In genomic region chr7:73668103-73668937, GRCh38 we compare ENCODE assay signal across 9 cellular contexts. TPM values are rescaled to one million over a fixed set of nuclear protein-coding genes. Genes with fewer than 3 reads are reported as not detected.
DNase-seq lines count a peak whose midpoint lies in the region; ATAC-seq, FAIRE-seq and TF ChIP-seq lines count a peak whose summit lies in the region.
"Had no signal": no experiment of that assay in that cellular context is flagged by ENCODE, and none has a peak within 500 bp of the region (broad histone marks: within the 10 kb centered on the region; RNA-seq: fewer than 3 reads in every experiment).

No MANE protein-coding gene starts in this region.

- H3K79me2 ChIP-seq in GM12878 (ENCODE audit: control insufficient read depth, insufficient read depth, low read length): no peaks in the 10 kb centered on the region

- TF ChIP-seq POLR2A in GM12878 (IDR thresholded peaks at IDR 0.05; ENCODE audit: low read depth, low read length) (no peak), vagina (IDR thresholded peaks at IDR 0.05) (no peak)

- peaks cover 31% of the 10 kb centered on the region for H3K27me3 Mint-ChIP-seq in activated T-cell treated with anti-CD3 and anti-CD28 coated beads, Interleukin-2, amount 50 U/mL, for 4 hours (ENCODE audit: low read depth)

- H3K27ac ChIP-seq in HUES6 (ENCODE audit: low read depth, low read length): no peak overlapping the region
- no peak overlapping the region for H3K27ac ChIP-seq in GM12878 (ENCODE audit: control insufficient read depth, insufficient read depth)
- H3K27ac ChIP-seq in lung (ENCODE audit: low read depth in 1 of 2, low read length in 1 of 2): no peak overlapping the region
- no peak overlapping the region for H3K27ac ChIP-seq in vagina

- H3K4me3 ChIP-seq in HUES6 (ENCODE audit: low read depth, low read length) (peak overlapping the region; percentile 56), GM12878 (peak overlapping the region; percentile 24; the same call in 1 of the 2 replicates), lung (peak overlapping the region; percentile 64), vagina (peak overlapping the region; percentile 58 to 97)

- peak overlapping the region; percentile 71; the same call in 1 of the 2 replicates for H3K4me2 ChIP-seq in GM12878 (ENCODE audit: control insufficient read depth, insufficient read depth)

- TF ChIP-seq CTCF in GM12878 (IDR thresholded peaks at IDR 0.05 in 2 of 3, conservative IDR thresholded peaks at IDR 0.05 in 1 of 3; ENCODE audit: control insufficient read depth in 2 of 3, extremely low read depth in 1 of 3, insufficient read depth in 1 of 3, low read depth in 3 of 3, low read length in 3 of 3) (0 out of 6 replicates have a peak, but pooled peaks of 1 of the 3 experiments have one; percentile 1), lung (IDR thresholded peaks at IDR 0.05; ENCODE audit: control extremely low read depth, extremely low read depth) (no peak), vagina (IDR thresholded peaks at IDR 0.05) (no peak)

- H2AFZ ChIP-seq in GM12878 (ENCODE audit: control insufficient read depth, low read depth, low read length): peak overlapping the region; percentile 47

- H4K20me1 ChIP-seq in GM12878 (ENCODE audit: control insufficient read depth, insufficient read depth): no peaks in the 10 kb centered on the region

- intact Hi-C loops in GM12878 (cut with micrococcal nuclease; ENCODE audit: unreplicated experiment) (loop anchor here (5.0 kb wide), 3 partner anchors 41 to 59 kb away; no protein-coding TSS in a partner anchor), vagina (cut with DNase I) (loop anchor here (10.0 kb wide), 1 partner anchor 64 kb away; no protein-coding TSS in a partner anchor)

- no peak for TF ChIP-seq RAD21 in GM12878 (IDR thresholded peaks at IDR 0.05; ENCODE audit: insufficient read depth, low read depth, low read length)

- no peaks in the 10 kb centered on the region for H3K9me3 Mint-ChIP-seq in activated T-cell treated with anti-CD3 and anti-CD28 coated beads, Interleukin-2, amount 50 U/mL, for 4 hours

- H3K9me3 ChIP-seq in HUES6 (ENCODE audit: control insufficient read depth, insufficient read depth, low read depth, low read length): no peaks in the 10 kb centered on the region
- H3K9me3 ChIP-seq in GM12878 (replicated peaks; ENCODE audit: control insufficient read depth, insufficient read depth, low read length): no peaks in the 10 kb centered on the region
- peaks cover 0 to 5% of the 10 kb centered on the region in 2 donors for H3K9me3 ChIP-seq in lung (ENCODE audit: control insufficient read depth in 2 of 2, insufficient read depth in 1 of 2, low read length in 1 of 2)
- no peaks in the 10 kb centered on the region for H3K9me3 ChIP-seq in vagina

- H3K4me3 Mint-ChIP-seq in activated T-cell treated with anti-CD3 and anti-CD28 coated beads, Interleukin-2, amount 50 U/mL, for 4 hours: peak overlapping the region; percentile 64

- SMC1A ChIA-PET in GM12878 (lab: Charles Lee; ENCODE audit: uncharacterized antibody, unreplicated experiment): no interaction called here

- H3K36me3 ChIP-seq in HUES6 (ENCODE audit: control insufficient read depth, insufficient read depth, low read length) (no peaks in the 10 kb centered on the region), GM12878 (ENCODE audit: control insufficient read depth in 2 of 2, insufficient read depth in 2 of 2, low read length in 1 of 2) (no peaks in the 10 kb centered on the region), lung (ENCODE audit: control insufficient read depth in 2 of 2, insufficient read depth in 2 of 2, low read length in 2 of 2) (no peaks in the 10 kb centered on the region), vagina (no peaks in the 10 kb centered on the region)

- H3K27me3 ChIP-seq in HUES6 (ENCODE audit: control insufficient read depth, insufficient read depth, low read length) (peaks cover 5% of the 10 kb centered on the region; the same call in 1 of the 2 replicates), GM12878 (replicated peaks in 1 of 2; ENCODE audit: control insufficient read depth in 2 of 2, insufficient read depth in 2 of 2, low read length in 1 of 2) (peaks cover 0 to 6% of the 10 kb centered on the region in 2 experiments; a peak in 3 of 4 replicates), lung (ENCODE audit: control insufficient read depth, insufficient read depth) (no peaks in the 10 kb centered on the region), vagina (no peaks in the 10 kb centered on the region)

- CTCF ChIA-PET in GM12878 (lab: Yijun Ruan, JAX): interaction anchor here (1.1 to 1.9 kb wide), 3 partner anchors 42 to 61 kb away, joined by 3 to 12 read pairs (median 5); no protein-coding TSS in a partner anchor

- DNase-seq in activated T-cell treated with anti-CD3 and anti-CD28 coated beads, Interleukin-2, amount 50 U/mL, for 4 hours: no peak
- DNase-seq in activated T-cell treated with anti-CD3 and anti-CD28 coated beads, Interleukin-2, amount 50 U/mL, for 48 hours: no peak
- DNase-seq in GM12878 (ENCODE audit: low read depth, low spot score) (no peak), lung (ENCODE audit: low spot score) (no peak), vagina (ENCODE audit: extremely low spot score in 2 of 2) (no peak), OCI-M1 (lab: John Stamatoyannopoulos, UW) (no peak)
- DNase-seq in activated CD4-positive, alpha-beta T cell treated with anti-CD3 and anti-CD28 coated beads, Interleukin-2, amount 50 U/mL, for 4 hours: no peak

- no peaks in the 10 kb centered on the region for H3K36me3 Mint-ChIP-seq in activated T-cell treated with anti-CD3 and anti-CD28 coated beads, Interleukin-2, amount 50 U/mL, for 4 hours (ENCODE audit: insufficient read depth)

- RAD21 ChIA-PET in GM12878 (lab: Charles Lee; ENCODE audit: unreplicated experiment): interaction anchor here (1.7 kb wide), 1 partner anchor 61 kb away, joined by 6 read pairs; no protein-coding TSS in a partner anchor

- peaks cover 26% of the 10 kb centered on the region; the same call in 1 of the 2 replicates for H3K4me1 ChIP-seq in HUES6 (ENCODE audit: control insufficient read depth, insufficient read depth, low read length)
- H3K4me1 ChIP-seq in GM12878 (ENCODE audit: control insufficient read depth, insufficient read depth, low read length): no peaks in the 10 kb centered on the region
- H3K4me1 ChIP-seq in lung (ENCODE audit: control insufficient read depth in 2 of 2, insufficient read depth in 2 of 2, low read length in 2 of 2): peaks cover 0 to 6% of the 10 kb centered on the region in 2 donors
- H3K4me1 ChIP-seq in vagina: peaks cover 18% of the 10 kb centered on the region

- peaks cover 4% of the 10 kb centered on the region for H3K4me1 Mint-ChIP-seq in activated T-cell treated with anti-CD3 and anti-CD28 coated beads, Interleukin-2, amount 50 U/mL, for 4 hours (ENCODE audit: low read depth)

- WGBS in GM12878 (ENCODE audit: insufficient coverage, insufficient replicate concordance, low lambda C conversion rate, missing lambda C conversion rate): 4% methylated on average over 18 of the region's 54 CpGs
- 2 to 4% methylated on average over 42 to 54 of the region's 54 CpGs for WGBS in lung, 2 donors

- H3K9ac ChIP-seq in HUES6 (ENCODE audit: low read length): no peak overlapping the region
- no peak overlapping the region; the same call in 1 of the 2 replicates for H3K9ac ChIP-seq in GM12878 (ENCODE audit: control insufficient read depth, insufficient read depth, low read length)

- FAIRE-seq in GM12878 (lab: Jason Lieb, UNC): no peak
- FAIRE-seq: endometrium had no signal

- in situ Hi-C loops in GM12878 (cut with MboI): no loop called here

- BruUV-seq in GM12878 (replicated peaks; lab: Mats Ljungman, UMichigan): no TSS peak

- POLR2A ChIA-PET in GM12878 (lab: Charles Lee): no interaction called here

- TF ChIP-seq EP300 in GM12878 (IDR thresholded peaks at IDR 0.05; ENCODE audit: borderline replicate concordance in 1 of 2, control insufficient read depth in 1 of 2, low read depth in 2 of 2, low read length in 2 of 2): no peak

- ATAC-seq in activated T-cell treated with anti-CD3 and anti-CD28 coated beads, Interleukin-2, amount 50 U/mL, for 4 hours: peak; percentile 1 to 4
- ATAC-seq in GM12878 (no peak), lung (ENCODE audit: insufficient read depth, low FRiP score) (no peak)

RNA-seq across cellular contexts. Expression of gene VPS37D, which starts 0.7 kb away (rescaled TPM):
- total RNA-seq in activated T-cell treated with anti-CD3 and anti-CD28 coated beads, Interleukin-2, amount 50 U/mL, for 4 hours: under 1 TPM in 2 of 3 donors, not detected in 1; 0.16 to 0.25 TPM
- total RNA-seq in GM12878 (2013; cell fraction: nucleolus; rRNA removed): 0.33 TPM in 1 of 2 replicates, not detected in the other
- total RNA-seq in GM12878 (2014; rRNA removed): 0.11 and 0.27 TPM in 2 replicates
- total RNA-seq in GM12878 (2014; rRNA removed; fragmentation: Illumina TruSeq; extraction: Trizol): not detected in 2 replicates
- total RNA-seq in GM12878 (2021): 0.21 and 0.27 TPM in 2 replicates
- polyA plus RNA-seq in GM12878 (2011; ENCODE audit: low read depth): not detected
- 0.14 and 0.45 TPM in 2 replicates for polyA plus RNA-seq in GM12878 (2011; rRNA removed)
- polyA plus RNA-seq in GM12878 (2011; cell fraction: cytosol; rRNA removed): 0.55 and 0.87 TPM in 2 replicates
- 0.35 and 0.67 TPM in 2 replicates for polyA plus RNA-seq in GM12878 (2011; cell fraction: nucleus; rRNA removed)
- polyA plus RNA-seq in GM12878 (2012): 0.54 and 0.90 TPM in 2 replicates
- polyA plus RNA-seq in GM12878 (2014; fragmentation: Illumina TruSeq; extraction: Trizol): not detected in 2 replicates
- not detected for polyA plus RNA-seq in GM12878 (2014; fragmentation: Nextera tagmentation; extraction: Ambion mirVana)
- 0.10 TPM in 1 of 2 replicates, not detected in the other for polyA plus RNA-seq in GM12878 (2014; rRNA removed)
- not detected for polyA plus RNA-seq in GM12878 (2016; fragmentation: Nextera tagmentation; extraction: Ambion mirVana)
- 0.21 TPM in 1 of 2 replicates, not detected in the other for polyA minus RNA-seq in GM12878 (2011; rRNA and poly(A)+ RNA removed)
- polyA minus RNA-seq in GM12878 (2011; cell fraction: cytosol; rRNA and poly(A)+ RNA removed): not detected in 2 replicates
- not detected in 2 replicates for polyA minus RNA-seq in GM12878 (2011; cell fraction: nucleus; rRNA and poly(A)+ RNA removed)
- total RNA-seq in lung: 1 to 10 TPM; 1.3 to 5.5 TPM
- polyA plus RNA-seq in lung: 1 to 10 TPM in 1 of 2 donors, under 1 TPM in 1; 0.66 to 1.3 TPM
- total RNA-seq in vagina: 5.4 TPM

RNA-seq across cellular contexts. Expression of gene DNAJC30, which starts 14.9 kb away (rescaled TPM):
- 10 to 100 TPM; 11.9 to 12.7 (median 12.0) TPM for total RNA-seq in activated T-cell treated with anti-CD3 and anti-CD28 coated beads, Interleukin-2, amount 50 U/mL, for 4 hours
- 7.9 and 8.3 TPM in 2 replicates for total RNA-seq in GM12878 (2013; cell fraction: nucleolus; rRNA removed)
- total RNA-seq in GM12878 (2014; rRNA removed) (9.2 and 11.2 TPM in 2 replicates), GM12878 (2014; rRNA removed; fragmentation: Illumina TruSeq; extraction: Trizol) (4.1 TPM in 2 replicates), GM12878 (2021) (13.4 and 13.5 TPM in 2 replicates), lung (10 to 100 TPM in 1 of 2 donors, 1 to 10 TPM in 1; 5.3 to 14.4 TPM), vagina (7.1 TPM)
- 2.6 TPM for polyA plus RNA-seq in GM12878 (2011; ENCODE audit: low read depth)
- polyA plus RNA-seq in GM12878 (2011; rRNA removed) (4.1 and 4.5 TPM in 2 replicates), GM12878 (2014; fragmentation: Illumina TruSeq; extraction: Trizol) (3.2 and 5.5 TPM in 2 replicates), GM12878 (2014; fragmentation: Nextera tagmentation; extraction: Ambion mirVana) (1 to 10 TPM; 2.1 to 3.5 TPM), GM12878 (2014; rRNA removed) (19.0 and 19.2 TPM in 2 replicates), GM12878 (2016; fragmentation: Nextera tagmentation; extraction: Ambion mirVana) (10 to 100 TPM; 10.3 to 12.4 TPM), lung (10 to 100 TPM in 1 of 2 donors, 1 to 10 TPM in 1; 8.1 to 10.0 TPM)
- 7.1 and 9.8 TPM in 2 replicates for polyA plus RNA-seq in GM12878 (2011; cell fraction: cytosol; rRNA removed)
- polyA plus RNA-seq in GM12878 (2011; cell fraction: nucleus; rRNA removed): 6.0 and 7.7 TPM in 2 replicates
- polyA plus RNA-seq in GM12878 (2012): 8.0 and 8.6 TPM in 2 replicates
- polyA minus RNA-seq in GM12878 (2011; rRNA and poly(A)+ RNA removed): 4.4 and 7.6 TPM in 2 replicates
- 2.4 and 2.8 TPM in 2 replicates for polyA minus RNA-seq in GM12878 (2011; cell fraction: cytosol; rRNA and poly(A)+ RNA removed)
- 6.2 and 11.5 TPM in 2 replicates for polyA minus RNA-seq in GM12878 (2011; cell fraction: nucleus; rRNA and poly(A)+ RNA removed)

RNA-seq across cellular contexts. Expression of gene BUD23, which starts 15.1 kb away (rescaled TPM):
- total RNA-seq in activated T-cell treated with anti-CD3 and anti-CD28 coated beads, Interleukin-2, amount 50 U/mL, for 4 hours: 100 to 1,000 TPM; 166 to 197 (median 178) TPM
- total RNA-seq in GM12878 (2013; cell fraction: nucleolus; rRNA removed): 28.4 and 29.4 TPM in 2 replicates
- total RNA-seq in GM12878 (2014; rRNA removed) (75.3 and 82.9 TPM in 2 replicates), GM12878 (2014; rRNA removed; fragmentation: Illumina TruSeq; extraction: Trizol) (69.8 and 71.1 TPM in 2 replicates), GM12878 (2021) (73.7 and 84.9 TPM in 2 replicates), lung (10 to 100 TPM; 33.5 to 76.7 TPM), vagina (49.8 TPM)
- polyA plus RNA-seq in GM12878 (2011; ENCODE audit: low read depth): 44.4 TPM
- polyA plus RNA-seq in GM12878 (2011; rRNA removed) (98.5 and 114 TPM in 2 replicates), GM12878 (2014; fragmentation: Illumina TruSeq; extraction: Trizol) (96.0 and 109 TPM in 2 replicates), GM12878 (2014; fragmentation: Nextera tagmentation; extraction: Ambion mirVana) (10 to 100 TPM; 36.4 to 89.9 TPM), GM12878 (2014; rRNA removed) (117 and 123 TPM in 2 replicates), GM12878 (2016; fragmentation: Nextera tagmentation; extraction: Ambion mirVana) (100 to 1,000 TPM; 137 to 138 TPM), lung (100 to 1,000 TPM in 1 of 2 donors, 10 to 100 TPM in 1; 71.7 to 118 TPM)
- polyA plus RNA-seq in GM12878 (2011; cell fraction: cytosol; rRNA removed): 138 and 180 TPM in 2 replicates
- 67.4 and 98.6 TPM in 2 replicates for polyA plus RNA-seq in GM12878 (2011; cell fraction: nucleus; rRNA removed)
- polyA plus RNA-seq in GM12878 (2012): 55.5 and 68.2 TPM in 2 replicates
- polyA minus RNA-seq in GM12878 (2011; rRNA and poly(A)+ RNA removed): 46.3 and 61.5 TPM in 2 replicates
- polyA minus RNA-seq in GM12878 (2011; cell fraction: cytosol; rRNA and poly(A)+ RNA removed): 14.4 and 26.0 TPM in 2 replicates
- polyA minus RNA-seq in GM12878 (2011; cell fraction: nucleus; rRNA and poly(A)+ RNA removed): 9.3 and 17.6 TPM in 2 replicates

RNA-seq across cellular contexts. Expression of gene MLXIPL, which starts 44.0 kb away (rescaled TPM):
- total RNA-seq in activated T-cell treated with anti-CD3 and anti-CD28 coated beads, Interleukin-2, amount 50 U/mL, for 4 hours: under 1 TPM; 0.35 to 0.55 (median 0.43) TPM
- not detected in 2 replicates for total RNA-seq in GM12878 (2013; cell fraction: nucleolus; rRNA removed)
- not detected in 2 replicates for total RNA-seq in GM12878 (2014; rRNA removed)
- total RNA-seq in GM12878 (2014; rRNA removed; fragmentation: Illumina TruSeq; extraction: Trizol): not detected in 2 replicates
- total RNA-seq in GM12878 (2021): 0.21 and 0.69 TPM in 2 replicates
- not detected for polyA plus RNA-seq in GM12878 (2011; ENCODE audit: low read depth)
- not detected in 2 replicates for polyA plus RNA-seq in GM12878 (2011; rRNA removed)
- not detected in 2 replicates for polyA plus RNA-seq in GM12878 (2011; cell fraction: cytosol; rRNA removed)
- not detected in 2 replicates for polyA plus RNA-seq in GM12878 (2011; cell fraction: nucleus; rRNA removed)
- polyA plus RNA-seq in GM12878 (2012): not detected in 2 replicates
- polyA plus RNA-seq in GM12878 (2014; fragmentation: Illumina TruSeq; extraction: Trizol): not detected in 2 replicates
- polyA plus RNA-seq in GM12878 (2014; fragmentation: Nextera tagmentation; extraction: Ambion mirVana): not detected
- polyA plus RNA-seq in GM12878 (2014; rRNA removed): not detected in 2 replicates
- not detected for polyA plus RNA-seq in GM12878 (2016; fragmentation: Nextera tagmentation; extraction: Ambion mirVana)
- not detected in 2 replicates for polyA minus RNA-seq in GM12878 (2011; rRNA and poly(A)+ RNA removed)
- 0.42 and 2.7 TPM in 2 replicates for polyA minus RNA-seq in GM12878 (2011; cell fraction: cytosol; rRNA and poly(A)+ RNA removed)
- polyA minus RNA-seq in GM12878 (2011; cell fraction: nucleus; rRNA and poly(A)+ RNA removed): not detected in 2 replicates
- total RNA-seq in lung: 10 to 100 TPM in 1 of 2 donors, 1 to 10 TPM in 1; 1.3 to 16.1 TPM
- polyA plus RNA-seq in lung: 10 to 100 TPM in 1 of 2 donors, 1 to 10 TPM in 1; 3.4 to 10.0 TPM
- 6.1 TPM for total RNA-seq in vagina

RNA-seq across cellular contexts. Expression of gene STX1A, which starts 51.1 kb away (rescaled TPM):
- 10 to 100 TPM; 23.0 to 25.0 (median 24.7) TPM for total RNA-seq in activated T-cell treated with anti-CD3 and anti-CD28 coated beads, Interleukin-2, amount 50 U/mL, for 4 hours
- total RNA-seq in GM12878 (2013; cell fraction: nucleolus; rRNA removed): 13.9 and 20.9 TPM in 2 replicates
- total RNA-seq in GM12878 (2014; rRNA removed) (1.9 and 2.6 TPM in 2 replicates), GM12878 (2014; rRNA removed; fragmentation: Illumina TruSeq; extraction: Trizol) (1.6 and 2.6 TPM in 2 replicates), GM12878 (2021) (3.1 and 3.9 TPM in 2 replicates), lung (1 to 10 TPM; 7.7 to 8.0 TPM), vagina (17.2 TPM)
- polyA plus RNA-seq in GM12878 (2011; ENCODE audit: low read depth): 1.9 TPM
- polyA plus RNA-seq in GM12878 (2011; rRNA removed) (1.4 and 2.4 TPM in 2 replicates), GM12878 (2014; fragmentation: Illumina TruSeq; extraction: Trizol) (1.9 and 3.1 TPM in 2 replicates), GM12878 (2014; fragmentation: Nextera tagmentation; extraction: Ambion mirVana) (under 1 TPM; 0.15 to 0.21 TPM), GM12878 (2014; rRNA removed) (5.2 and 5.3 TPM in 2 replicates), GM12878 (2016; fragmentation: Nextera tagmentation; extraction: Ambion mirVana) (1 to 10 TPM; 1.7 to 1.8 TPM), lung (1 to 10 TPM; 4.1 to 7.7 TPM)
- polyA plus RNA-seq in GM12878 (2011; cell fraction: cytosol; rRNA removed): 3.3 and 3.8 TPM in 2 replicates
- polyA plus RNA-seq in GM12878 (2011; cell fraction: nucleus; rRNA removed): 30.5 and 34.2 TPM in 2 replicates
- 3.8 and 4.4 TPM in 2 replicates for polyA plus RNA-seq in GM12878 (2012)
- polyA minus RNA-seq in GM12878 (2011; rRNA and poly(A)+ RNA removed): 1.9 and 2.7 TPM in 2 replicates
- polyA minus RNA-seq in GM12878 (2011; cell fraction: cytosol; rRNA and poly(A)+ RNA removed): 0.62 and 1.7 TPM in 2 replicates
- polyA minus RNA-seq in GM12878 (2011; cell fraction: nucleus; rRNA and poly(A)+ RNA removed): 5.4 and 6.5 TPM in 2 replicates

Comparison
In these comparisons a context has a peak if more than half of its experiments do, and no peak if none do; other contexts are left out.
1. ATAC-seq: peak in activated T-cell treated with anti-CD3 and anti-CD28 coated beads, Interleukin-2, amount 50 U/mL, for 4 hours (2 of 2); none in GM12878 (single experiment) and lung (single experiment).
2. H3K4me3 ChIP-seq: peak in every context shown above with its lines; median percentile 78 in vagina; 64 in lung; 56 in HUES6; 24 in GM12878.